8 cellular contexts compared by ENCODE assay signal in genomic region chr10:12707461-12708185, GRCh38.
A peak's percentile ranks its signal among the peaks of the same experiment; 100 is the strongest.
DNase-seq lines count a peak whose midpoint lies in the region; ATAC-seq, FAIRE-seq and TF ChIP-seq lines count a peak whose summit lies in the region.

No MANE protein-coding gene starts in this region.

- H3K36me3 ChIP-seq in Panc1 (ENCODE audit: control insufficient read depth, insufficient read depth, low read length): no peaks in the 10 kb centered on the region
- H3K36me3 ChIP-seq in bronchial epithelial cell (ENCODE audit: control insufficient read depth, insufficient read depth, low read length): no peaks in the 10 kb centered on the region
- no peaks in the 10 kb centered on the region for H3K36me3 ChIP-seq in left lung

- POLR2A ChIA-PET in AG04450 (lab: Yijun Ruan, JAX): interaction anchor here (1.0 kb wide), 2 partner anchors 118 to 443 kb away, joined by 3 read pairs; no protein-coding TSS in a partner anchor
- POLR2A ChIA-PET in Panc1 (lab: Charles Lee): no interaction called here

- CTCF ChIA-PET in AG04450 (lab: Charles Lee) (interaction anchor here (0.6 to 6.3 kb wide), 7 partner anchors 194 to 492 kb away, joined by 3 to 46 read pairs (median 11); partner anchors contain the start of gene OPTN), Panc1 (lab: Charles Lee) (interaction anchor here (0.6 kb wide), 1 partner anchor 363 kb away, joined by 6 read pairs; no protein-coding TSS in a partner anchor)

- FAIRE-seq in bronchial epithelial cell (lab: Jason Lieb, UNC): no peak

- no peak overlapping the region for H3K4me3 ChIP-seq in AG04450 (ENCODE audit: low read depth, low read length)
- no peak overlapping the region for H3K4me3 ChIP-seq in GM12865 (ENCODE audit: low read depth, low read length)
- no peak overlapping the region for H3K4me3 ChIP-seq in Panc1 (ENCODE audit: low read depth in 2 of 2, low read length in 2 of 2)
- H3K4me3 ChIP-seq in bronchial epithelial cell (ENCODE audit: low read depth, low read length): no peak overlapping the region
- no peak overlapping the region for H3K4me3 ChIP-seq in left lung

- intact Hi-C loops in Panc1 (cut with micrococcal nuclease; ENCODE audit: unreplicated experiment) (no loop called here), left lung (cut with DNase I) (no loop called here)

- H3K27ac ChIP-seq in AG04450 (ENCODE audit: low read depth, low read length) (peak overlapping the region; percentile 90), Panc1 (ENCODE audit: low read length) (peak overlapping the region; percentile 76), left lung (peak overlapping the region; percentile 46 to 68)

- H3K9me3 ChIP-seq in AG04450 (ENCODE audit: control insufficient read depth, insufficient read depth, low read length) (peaks cover 3% of the 10 kb centered on the region; the same call in 1 of the 2 replicates), Panc1 (ENCODE audit: control insufficient read depth, insufficient read depth, low read depth, low read length) (no peaks in the 10 kb centered on the region), left lung (no peaks in the 10 kb centered on the region)

- H3K4me1 ChIP-seq in Panc1 (ENCODE audit: control insufficient read depth, insufficient read depth, low read length) (peaks cover 31% of the 10 kb centered on the region), left lung (peaks cover 26 to 31% of the 10 kb centered on the region in 2 donors)

- ATAC-seq in Panc1: peak; percentile 85
- peak; percentile 62 for ATAC-seq in left lung

- H3K27me3 ChIP-seq in AG04450 (ENCODE audit: control insufficient read depth, insufficient read depth, low read length) (no peaks in the 10 kb centered on the region), Panc1 (ENCODE audit: control insufficient read depth, insufficient read depth, low read length) (no peaks in the 10 kb centered on the region), bronchial epithelial cell (ENCODE audit: control insufficient read depth, insufficient read depth, low read length) (no peaks in the 10 kb centered on the region), left lung (no peaks in the 10 kb centered on the region)

- DNase-seq in AG04450 (ENCODE audit: low read depth, low spot score) (peak; percentile 91), GM12865 (ENCODE audit: low read depth) (peak; percentile 48), Panc1 (ENCODE audit: low read depth, low spot score) (no peak), bronchial epithelial cell (ENCODE audit: low read depth) (peak; percentile 90), left lung (no peak), stromal cell of bone marrow (ENCODE audit: low read depth) (peak; percentile 72), mesenteric fat pad (ENCODE audit: low spot score) (no peak)
- DNase-seq in NK-92 treated with Interleukin-12 subunit alpha and Interleukin-12 subunit beta, amount 100 ng/mL, for 24 hours (lab: John Stamatoyannopoulos, UW): no peak

- TF ChIP-seq CTCF in AG04450 (IDR thresholded peaks at IDR 0.05; ENCODE audit: low read depth, low read length) (peak; percentile 71), GM12865 (IDR thresholded peaks at IDR 0.05; ENCODE audit: insufficient read depth, low read depth, low read length, missing control alignments) (peak; percentile 39), Panc1 (IDR thresholded peaks at IDR 0.05) (peak; percentile 47), bronchial epithelial cell (IDR thresholded peaks at IDR 0.05; ENCODE audit: insufficient read depth, low read length, severe bottlenecking) (peak; percentile 51), left lung (IDR thresholded peaks at IDR 0.05) (no peak)

- no TSS peak for BruUV-seq in Panc1 (replicated peaks; lab: Mats Ljungman, UMichigan)

- in situ Hi-C loops in Panc1 (cut with HindIII; ENCODE audit: low pct_unique_long_range_greater_than_20kb, low sequenced_read_pairs): no loop called here

Comparison
In these comparisons a context has a peak if more than half of its experiments do, and no peak if none do; other contexts are left out.
1. DNase-seq: peak in AG04450 (single experiment), GM12865 (single experiment), bronchial epithelial cell (single experiment) and stromal cell of bone marrow (single experiment); none in Panc1 (single experiment), left lung (0 of 2), mesenteric fat pad (single experiment) and NK-92 treated with Interleukin-12 subunit alpha and Interleukin-12 subunit beta, amount 100 ng/mL, for 24 hours (single experiment).
2. CTCF ChIP-seq: peak in AG04450 (single experiment), GM12865 (single experiment), Panc1 (single experiment) and bronchial epithelial cell (single experiment); none in left lung (0 of 2).
3. Peak in every context shown above with its lines, with median percentiles within 50 percentile points of each other: H3K27ac ChIP-seq.